In genomic region chr12:50033317-50033679, GRCh38 we compare ENCODE assay signal across 12 cellular contexts. TPM values are rescaled to one million over a fixed set of nuclear protein-coding genes. Genes with fewer than 3 reads are reported as not detected.
DNase-seq lines count a peak whose midpoint lies in the region; ATAC-seq lines count a peak whose summit lies in the region.
"Had no signal": no experiment of that assay in that cellular context is flagged by ENCODE, and none has a peak within 500 bp of the region (broad histone marks: within the 10 kb centered on the region; RNA-seq: fewer than 3 reads in every experiment).

No MANE protein-coding gene starts in this region.

- no peaks in the 10 kb centered on the region for H3K4me1 Mint-ChIP-seq in CD8-positive, alpha-beta memory T cell
- H3K4me1 Mint-ChIP-seq in T-helper 2 cell treated with Interferon-gamma antibody and Interleukin-4, amounts not matched to agents 5 μg/mL and 100 μg/mL, for 36 hours (ENCODE audit: low read depth), result no peaks in the 10 kb centered on the region

- peak overlapping the region; percentile 68 for H3K4me2 ChIP-seq in neuronal stem cell (ENCODE audit: insufficient read depth, low read length, poor library complexity, severe bottlenecking)

- H3K9me3 Mint-ChIP-seq in CD8-positive, alpha-beta memory T cell, result no peaks in the 10 kb centered on the region
- H3K9me3 Mint-ChIP-seq in T-helper 2 cell treated with Interferon-gamma antibody and Interleukin-4, amounts not matched to agents 5 μg/mL and 100 μg/mL, for 36 hours, result no peaks in the 10 kb centered on the region
- H3K9me3 Mint-ChIP-seq: CD8-positive, alpha-beta T cell had no signal

- H3K27me3 ChIP-seq in NT2/D1 (ENCODE audit: insufficient read depth, insufficient read length) (peaks cover 2% of the 10 kb centered on the region), neuronal stem cell (ENCODE audit: control insufficient read depth in 3 of 3, insufficient read depth in 3 of 3, low read depth in 1 of 3, low read length in 3 of 3) (peaks cover 0 to 8% (median 0%) of the 10 kb centered on the region in 3 experiments)
- no peaks in the 10 kb centered on the region for H3K27me3 ChIP-seq in CD8-positive, alpha-beta memory T cell (ENCODE audit: insufficient read depth, low read length, poor library complexity, severe bottlenecking)
- H3K27me3 ChIP-seq: SJCRH30 had no signal

- H3K9me3 ChIP-seq in NT2/D1 (ENCODE audit: insufficient read depth, low read length) (no peaks in the 10 kb centered on the region), neuronal stem cell (replicated peaks in 1 of 2; ENCODE audit: control insufficient read depth in 2 of 2, insufficient read depth in 1 of 2, low read depth in 1 of 2, low read length in 2 of 2) (no peaks in the 10 kb centered on the region)
- H3K9me3 ChIP-seq in CD8-positive, alpha-beta memory T cell (ENCODE audit: low read length), result no peaks in the 10 kb centered on the region
- H3K9me3 ChIP-seq: SJCRH30 had no signal

- no peak overlapping the region for H3K27ac ChIP-seq in neuronal stem cell (replicated peaks; ENCODE audit: low read length)
- no peak overlapping the region for H3K27ac ChIP-seq in CD8-positive, alpha-beta memory T cell (ENCODE audit: low read depth, low read length)
- H3K27ac ChIP-seq: SJCRH30 had no signal

- no peak overlapping the region for H4K8ac ChIP-seq in neuronal stem cell (ENCODE audit: low read depth, low read length)

- H3K4me3 ChIP-seq in NT2/D1 (ENCODE audit: insufficient read length, low read depth), result peak overlapping the region; percentile 19
- H3K4me3 ChIP-seq in neuronal stem cell (ENCODE audit: low read length in 2 of 2), result peak overlapping the region in 1 of 2 donors; percentile 67
- H3K4me3 ChIP-seq in CD8-positive, alpha-beta memory T cell (ENCODE audit: low read length), result no peak overlapping the region
- H3K4me3 ChIP-seq: SJCRH30 had no signal

- peak overlapping the region; percentile 88 for H2AFZ ChIP-seq in neuronal stem cell (ENCODE audit: low read length)

- no peak overlapping the region for H2AK5ac ChIP-seq in neuronal stem cell (ENCODE audit: low read depth, low read length)

- no peak overlapping the region for H2BK5ac ChIP-seq in neuronal stem cell (ENCODE audit: low read length)

- no peaks in the 10 kb centered on the region for H3K36me3 Mint-ChIP-seq in CD8-positive, alpha-beta memory T cell
- no peaks in the 10 kb centered on the region for H3K36me3 Mint-ChIP-seq in T-helper 2 cell treated with Interferon-gamma antibody and Interleukin-4, amounts not matched to agents 5 μg/mL and 100 μg/mL, for 36 hours (ENCODE audit: low read depth)
- H3K36me3 Mint-ChIP-seq: CD8-positive, alpha-beta T cell had no signal

- WGBS in neuronal stem cell (ENCODE audit: extremely low coverage in 2 of 2, insufficient read length in 2 of 2, insufficient replicate concordance in 1 of 2), 2 donors, result no CpG with 5 or more reads among the region's 7 CpGs

- ATAC-seq in GM19035 (IDR thresholded peaks at IDR 0.05; ENCODE audit: unreplicated experiment), result no peak
- ATAC-seq: CD8-positive, alpha-beta T cell; HCT116 had no signal

- CTCF ChIA-PET in CD8-positive, alpha-beta memory T cell (lab: Charles Lee), result no interaction called here

- no peak overlapping the region for H4K91ac ChIP-seq in neuronal stem cell (ENCODE audit: low read depth, low read length, poor library complexity)

- H3K9ac ChIP-seq in NT2/D1 (ENCODE audit: insufficient read length, low read depth), result peak overlapping the region; percentile 5
- H3K9ac ChIP-seq in neuronal stem cell (ENCODE audit: low read depth, low read length, poor library complexity), result no peak overlapping the region

- peak overlapping the region; percentile 86 for H3K18ac ChIP-seq in neuronal stem cell (ENCODE audit: low read length)

- H3K27me3 Mint-ChIP-seq in CD8-positive, alpha-beta memory T cell, result peaks cover 18 to 27% of the 10 kb centered on the region in 2 donors
- peaks cover 26% of the 10 kb centered on the region for H3K27me3 Mint-ChIP-seq in T-helper 2 cell treated with Interferon-gamma antibody and Interleukin-4, amounts not matched to agents 5 μg/mL and 100 μg/mL, for 36 hours (ENCODE audit: low read depth)

- no peaks in the 10 kb centered on the region for H3K36me3 ChIP-seq in NT2/D1 (ENCODE audit: insufficient read depth, insufficient read length, low read length)
- no peaks in the 10 kb centered on the region for H3K36me3 ChIP-seq in neuronal stem cell (replicated peaks in 1 of 2; ENCODE audit: control insufficient read depth in 2 of 2, insufficient read depth in 2 of 2, low read length in 2 of 2)
- H3K36me3 ChIP-seq in CD8-positive, alpha-beta memory T cell (ENCODE audit: insufficient read depth, low read length), result no peaks in the 10 kb centered on the region
- H3K36me3 ChIP-seq: SJCRH30 had no signal

- no peak overlapping the region for H2BK15ac ChIP-seq in neuronal stem cell (ENCODE audit: low read length)

- no peak overlapping the region for H3K23ac ChIP-seq in neuronal stem cell (ENCODE audit: low read depth, low read length, poor library complexity)

- H3K4me3 Mint-ChIP-seq in CD8-positive, alpha-beta memory T cell, result no peak overlapping the region
- H3K4me3 Mint-ChIP-seq in T-helper 2 cell treated with Interferon-gamma antibody and Interleukin-4, amounts not matched to agents 5 μg/mL and 100 μg/mL, for 36 hours, result no peak overlapping the region
- H3K4me3 Mint-ChIP-seq: CD8-positive, alpha-beta T cell had no signal

- H3K14ac ChIP-seq in neuronal stem cell (ENCODE audit: low read length), result peak overlapping the region; percentile 61

- POLR2A ChIA-PET in CD8-positive, alpha-beta memory T cell (lab: Charles Lee), result interaction anchor here (0.7 kb wide), 1 partner anchor 111 kb away, joined by 6 read pairs; no protein-coding TSS in a partner anchor

- peak; percentile 73 for DNase-seq in CD1c-positive myeloid dendritic cell (ENCODE audit: extremely low spot score)
- no peak for DNase-seq in NT2/D1 (ENCODE audit: low read depth, low spot score)
- DNase-seq in globus pallidus (ENCODE audit: low spot score), result peak; percentile 37
- no peak for DNase-seq in neuronal stem cell (ENCODE audit: low spot score)
- DNase-seq in CD8-positive, alpha-beta memory T cell, result no peak
- no peak for DNase-seq in T-helper 2 cell treated with Interferon-gamma antibody and Interleukin-4, amounts not matched to agents 5 μg/mL and 100 μg/mL, for 36 hours (ENCODE audit: low spot score)
- DNase-seq in HUDEP-2 (lab: John Stamatoyannopoulos, UW; ENCODE audit: unreplicated experiment in 76 of 76), result no peak
- DNase-seq: CD8-positive, alpha-beta T cell; NCI-H2107; SJCRH30 had no signal

- H2BK12ac ChIP-seq in neuronal stem cell (ENCODE audit: low read length), result no peak overlapping the region

- H3K4ac ChIP-seq in neuronal stem cell (ENCODE audit: low read length), result no peak overlapping the region

- H2BK120ac ChIP-seq in neuronal stem cell (ENCODE audit: low read depth, low read length), result no peak overlapping the region

- H3K79me1 ChIP-seq in neuronal stem cell (ENCODE audit: low read depth, low read length), result no peaks in the 10 kb centered on the region

- H3K4me1 ChIP-seq in NT2/D1 (ENCODE audit: insufficient read depth, insufficient read length) (no peaks in the 10 kb centered on the region), neuronal stem cell (ENCODE audit: control insufficient read depth in 2 of 2, insufficient read depth in 1 of 2, low read depth in 1 of 2, low read length in 2 of 2) (peaks cover 4 to 7% of the 10 kb centered on the region in 2 donors)
- H3K4me1 ChIP-seq in CD8-positive, alpha-beta memory T cell (ENCODE audit: insufficient read depth, low read length), result no peaks in the 10 kb centered on the region
- H3K4me1 ChIP-seq: SJCRH30 had no signal

- no peak overlapping the region for H3K27ac Mint-ChIP-seq in CD8-positive, alpha-beta memory T cell
- H3K27ac Mint-ChIP-seq in T-helper 2 cell treated with Interferon-gamma antibody and Interleukin-4, amounts not matched to agents 5 μg/mL and 100 μg/mL, for 36 hours, result no peak overlapping the region
- H3K27ac Mint-ChIP-seq: CD8-positive, alpha-beta T cell had no signal

RNA-seq across cellular contexts. Expression of gene RACGAP1, which starts 8.0 kb away (rescaled TPM):
- 60.2 TPM for polyA plus RNA-seq in neuronal stem cell (2013, experiment 1 of 2)
- 61.2 TPM for polyA plus RNA-seq in neuronal stem cell (2013, experiment 2 of 2)
- total RNA-seq in CD8-positive, alpha-beta memory T cell, result 10 to 100 TPM; 79.3 to 84.3 TPM
- 11.9 TPM for polyA plus RNA-seq in CD8-positive, alpha-beta memory T cell

RNA-seq across cellular contexts. Expression of gene ASIC1, which starts 24.1 kb away (rescaled TPM):
- polyA plus RNA-seq in neuronal stem cell (2013, experiment 1 of 2), result 15.9 TPM
- polyA plus RNA-seq in neuronal stem cell (2013, experiment 2 of 2), result 15.8 TPM
- 1 to 10 TPM; 6.4 TPM for total RNA-seq in CD8-positive, alpha-beta memory T cell
- polyA plus RNA-seq in CD8-positive, alpha-beta memory T cell, result 0.07 TPM

RNA-seq across cellular contexts. Expression of gene SMARCD1, which starts 51.8 kb away (rescaled TPM):
- 125 TPM for polyA plus RNA-seq in neuronal stem cell (2013, experiment 1 of 2)
- polyA plus RNA-seq in neuronal stem cell (2013, experiment 2 of 2), result 122 TPM
- 10 to 100 TPM; 72.3 to 78.2 TPM for total RNA-seq in CD8-positive, alpha-beta memory T cell
- polyA plus RNA-seq in CD8-positive, alpha-beta memory T cell, result 16.1 TPM

Comparison
In these comparisons a context has a peak if more than half of its experiments do, and no peak if none do; other contexts are left out.
1. DNase-seq: peak in CD1c-positive myeloid dendritic cell (single experiment) and globus pallidus (single experiment); none in NT2/D1 (single experiment), neuronal stem cell (single experiment), CD8-positive, alpha-beta memory T cell (0 of 5), T-helper 2 cell treated with Interferon-gamma antibody and Interleukin-4, amounts not matched to agents 5 μg/mL and 100 μg/mL, for 36 hours (single experiment) and HUDEP-2 (0 of 76).